1 cellular context compared by ENCODE assay signal in genomic region chr5:109468737-109469420, GRCh38.
TF ChIP-seq lines count a peak whose summit lies in the region.

No MANE protein-coding gene starts in this region.

TF ChIP-seq in HepG2, 621 proteins besides CTCF, POLR2A, EP300 and RAD21 (continued from another document and continues in another):
- TF ChIP-seq CREM (IDR thresholded peaks at IDR 0.05) (0 out of 2 replicates have a peak, but pooled peaks have one; percentile 24), CREM (CRISPR knock-in tag; IDR thresholded peaks at IDR 0.05) (no peak), MIER3 (CRISPR knock-in tag; IDR thresholded peaks at IDR 0.05; ENCODE audit: borderline replicate concordance) (peak; percentile 58; the same call in 1 of the 2 replicates), RFX3 (CRISPR knock-in tag; IDR thresholded peaks at IDR 0.05) (peak; percentile 93), NCOA2 (CRISPR knock-in tag; IDR thresholded peaks at IDR 0.05) (0 out of 2 replicates have a peak, but pooled peaks have one; percentile 20), PREB (CRISPR knock-in tag; IDR thresholded peaks at IDR 0.05) (no peak), NFYB (CRISPR knock-in tag; IDR thresholded peaks at IDR 0.05) (no peak), HDAC2 (CRISPR knock-in tag; IDR thresholded peaks at IDR 0.05) (0 out of 2 replicates have a peak, but pooled peaks have one; percentile 43), BRF2 (CRISPR knock-in tag; IDR thresholded peaks at IDR 0.05) (no peak), FOXA1 (IDR thresholded peaks at IDR 0.05) (no peak), FOXA1 (CRISPR knock-in tag; IDR thresholded peaks at IDR 0.05) (peak; percentile 84), RFX1 (IDR thresholded peaks at IDR 0.05) (peak; percentile 79), STAG1 (CRISPR knock-in tag; IDR thresholded peaks at IDR 0.05) (peak; percentile 81), XRCC5 (optimal IDR thresholded peaks at IDR 0.05; ENCODE audit: low read length) (peak; percentile 56), ZKSCAN1 (IDR thresholded peaks at IDR 0.05; ENCODE audit: low read length) (no peak), ZMYM4 (CRISPR knock-in tag; IDR thresholded peaks at IDR 0.05) (peak; percentile 68), ETV5 (CRISPR knock-in tag; IDR thresholded peaks at IDR 0.05; ENCODE audit: borderline replicate concordance) (0 out of 2 replicates have a peak, but pooled peaks have one; percentile 11), GTF2F1 (IDR thresholded peaks at IDR 0.05; ENCODE audit: low read length) (peak; percentile 95; the same call in 1 of the 2 replicates), IKZF5 (CRISPR knock-in tag; IDR thresholded peaks at IDR 0.05) (peak; percentile 81; the same call in 1 of the 2 replicates), LCORL (IDR thresholded peaks at IDR 0.05) (peak; percentile 98), LCORL (CRISPR knock-in tag; IDR thresholded peaks at IDR 0.05) (no peak), CHD4 (IDR thresholded peaks at IDR 0.05; ENCODE audit: borderline replicate concordance, low read length) (no peak), ARNT2 (CRISPR knock-in tag; IDR thresholded peaks at IDR 0.05; ENCODE audit: low read depth) (0 out of 2 replicates have a peak, but pooled peaks have one; percentile 39), HNRNPH1 (optimal IDR thresholded peaks at IDR 0.05; ENCODE audit: low read depth, low read length) (no peak), NR0B2 (CRISPR knock-in tag; IDR thresholded peaks at IDR 0.05) (no peak), PAF1 (CRISPR knock-in tag; IDR thresholded peaks at IDR 0.05) (no peak), SALL1 (CRISPR knock-in tag; IDR thresholded peaks at IDR 0.05) (peak; percentile 33; the same call in 1 of the 2 replicates), ZNF720 (CRISPR knock-in tag; IDR thresholded peaks at IDR 0.05) (no peak), IRF2 (CRISPR knock-in tag; IDR thresholded peaks at IDR 0.05) (peak; percentile 76; the same call in 1 of the 2 replicates), MXI1 (IDR thresholded peaks at IDR 0.05; ENCODE audit: borderline replicate concordance, low read depth, low read length) (peak; percentile 82; the same call in 2 of the 3 replicates), ZGPAT (CRISPR knock-in tag; IDR thresholded peaks at IDR 0.05) (peak; percentile 55), ZKSCAN8 (CRISPR knock-in tag; IDR thresholded peaks at IDR 0.05; ENCODE audit: borderline replicate concordance) (peak; percentile 69; the same call in 1 of the 2 replicates), SMC3 (IDR thresholded peaks at IDR 0.05; ENCODE audit: low read length) (peak; percentile 66), SMAD3 (CRISPR knock-in tag; IDR thresholded peaks at IDR 0.05) (0 out of 2 replicates have a peak, but pooled peaks have one; percentile 49), CBX5 (CRISPR knock-in tag; IDR thresholded peaks at IDR 0.05; ENCODE audit: borderline replicate concordance) (no peak), RBFOX2 (IDR thresholded peaks at IDR 0.05; ENCODE audit: low read depth, low read length) (no peak), TCF7 (IDR thresholded peaks at IDR 0.05; ENCODE audit: low read depth) (no peak), SOX13 (IDR thresholded peaks at IDR 0.05) (no peak), SOX13 (CRISPR knock-in tag; conservative IDR thresholded peaks at IDR 0.05 in 1 of 2, IDR thresholded peaks at IDR 0.05 in 1 of 2) (0 out of 4 replicates have a peak, but pooled peaks of 1 of the 2 experiments have one; percentile 11), GATAD2A (CRISPR knock-in tag; IDR thresholded peaks at IDR 0.05) (peak; percentile 47), ZNF792 (CRISPR knock-in tag; IDR thresholded peaks at IDR 0.05) (0 out of 2 replicates have a peak, but pooled peaks have one; percentile 23), NR2F6 (IDR thresholded peaks at IDR 0.05) (no peak), NR2F6 (CRISPR knock-in tag; IDR thresholded peaks at IDR 0.05) (0 out of 2 replicates have a peak, but pooled peaks have one; percentile 22), KDM2A (CRISPR knock-in tag; IDR thresholded peaks at IDR 0.05; ENCODE audit: borderline replicate concordance, low read depth) (peak; percentile 35; the same call in 1 of the 2 replicates), ZFX (CRISPR knock-in tag; IDR thresholded peaks at IDR 0.05; ENCODE audit: low read depth) (0 out of 2 replicates have a peak, but pooled peaks have one; percentile 20), BCL6 (CRISPR knock-in tag; IDR thresholded peaks at IDR 0.05) (0 out of 2 replicates have a peak, but pooled peaks have one; percentile 13)
- TF ChIP-seq, protein P1, sequence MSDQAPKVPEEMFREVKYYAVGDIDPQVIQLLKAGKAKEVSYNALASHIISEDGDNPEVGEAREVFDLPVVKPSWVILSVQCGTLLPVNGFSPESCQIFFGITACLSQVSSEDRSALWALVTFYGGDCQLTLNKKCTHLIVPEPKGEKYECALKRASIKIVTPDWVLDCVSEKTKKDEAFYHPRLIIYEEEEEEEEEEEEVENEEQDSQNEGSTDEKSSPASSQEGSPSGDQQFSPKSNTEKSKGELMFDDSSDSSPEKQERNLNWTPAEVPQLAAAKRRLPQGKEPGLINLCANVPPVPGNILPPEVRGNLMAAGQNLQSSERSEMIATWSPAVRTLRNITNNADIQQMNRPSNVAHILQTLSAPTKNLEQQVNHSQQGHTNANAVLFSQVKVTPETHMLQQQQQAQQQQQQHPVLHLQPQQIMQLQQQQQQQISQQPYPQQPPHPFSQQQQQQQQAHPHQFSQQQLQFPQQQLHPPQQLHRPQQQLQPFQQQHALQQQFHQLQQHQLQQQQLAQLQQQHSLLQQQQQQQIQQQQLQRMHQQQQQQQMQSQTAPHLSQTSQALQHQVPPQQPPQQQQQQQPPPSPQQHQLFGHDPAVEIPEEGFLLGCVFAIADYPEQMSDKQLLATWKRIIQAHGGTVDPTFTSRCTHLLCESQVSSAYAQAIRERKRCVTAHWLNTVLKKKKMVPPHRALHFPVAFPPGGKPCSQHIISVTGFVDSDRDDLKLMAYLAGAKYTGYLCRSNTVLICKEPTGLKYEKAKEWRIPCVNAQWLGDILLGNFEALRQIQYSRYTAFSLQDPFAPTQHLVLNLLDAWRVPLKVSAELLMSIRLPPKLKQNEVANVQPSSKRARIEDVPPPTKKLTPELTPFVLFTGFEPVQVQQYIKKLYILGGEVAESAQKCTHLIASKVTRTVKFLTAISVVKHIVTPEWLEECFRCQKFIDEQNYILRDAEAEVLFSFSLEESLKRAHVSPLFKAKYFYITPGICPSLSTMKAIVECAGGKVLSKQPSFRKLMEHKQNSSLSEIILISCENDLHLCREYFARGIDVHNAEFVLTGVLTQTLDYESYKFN (CRISPR knock-in tag; conservative IDR thresholded peaks at IDR 0.05), result peak; percentile 30; the same call in 1 of the 2 replicates
- TF ChIP-seq, protein P2, sequence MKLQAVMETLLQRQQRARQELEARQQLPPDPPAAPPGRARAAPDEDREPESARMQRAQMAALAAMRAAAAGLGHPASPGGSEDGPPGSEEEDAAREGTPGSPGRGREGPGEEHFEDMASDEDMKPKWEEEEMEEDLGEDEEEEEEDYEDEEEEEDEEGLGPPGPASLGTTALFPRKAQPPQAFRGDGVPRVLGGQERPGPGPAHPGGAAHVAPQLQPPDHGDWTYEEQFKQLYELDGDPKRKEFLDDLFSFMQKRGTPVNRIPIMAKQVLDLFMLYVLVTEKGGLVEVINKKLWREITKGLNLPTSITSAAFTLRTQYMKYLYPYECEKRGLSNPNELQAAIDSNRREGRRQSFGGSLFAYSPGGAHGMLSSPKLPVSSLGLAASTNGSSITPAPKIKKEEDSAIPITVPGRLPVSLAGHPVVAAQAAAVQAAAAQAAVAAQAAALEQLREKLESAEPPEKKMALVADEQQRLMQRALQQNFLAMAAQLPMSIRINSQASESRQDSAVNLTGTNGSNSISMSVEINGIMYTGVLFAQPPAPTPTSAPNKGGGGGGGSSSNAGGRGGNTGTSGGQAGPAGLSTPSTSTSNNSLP (IDR thresholded peaks at IDR 0.05; ENCODE audit: low read depth, low read length), result 0 out of 2 replicates have a peak, but pooled peaks have one; percentile 35
- TF ChIP-seq, protein P3, sequence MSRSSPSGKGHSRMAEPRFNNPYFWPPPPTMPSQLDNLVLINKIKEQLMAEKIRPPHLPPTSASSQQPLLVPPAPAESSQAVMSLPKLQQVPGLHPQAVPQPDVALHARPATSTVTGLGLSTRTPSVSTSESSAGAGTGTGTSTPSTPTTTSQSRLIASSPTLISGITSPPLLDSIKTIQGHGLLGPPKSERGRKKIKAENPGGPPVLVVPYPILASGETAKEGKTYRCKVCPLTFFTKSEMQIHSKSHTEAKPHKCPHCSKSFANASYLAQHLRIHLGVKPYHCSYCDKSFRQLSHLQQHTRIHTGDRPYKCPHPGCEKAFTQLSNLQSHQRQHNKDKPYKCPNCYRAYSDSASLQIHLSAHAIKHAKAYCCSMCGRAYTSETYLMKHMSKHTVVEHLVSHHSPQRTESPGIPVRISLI (CRISPR knock-in tag; IDR thresholded peaks at IDR 0.05; ENCODE audit: borderline replicate concordance), result peak; percentile 92
- TF ChIP-seq, protein P4, sequence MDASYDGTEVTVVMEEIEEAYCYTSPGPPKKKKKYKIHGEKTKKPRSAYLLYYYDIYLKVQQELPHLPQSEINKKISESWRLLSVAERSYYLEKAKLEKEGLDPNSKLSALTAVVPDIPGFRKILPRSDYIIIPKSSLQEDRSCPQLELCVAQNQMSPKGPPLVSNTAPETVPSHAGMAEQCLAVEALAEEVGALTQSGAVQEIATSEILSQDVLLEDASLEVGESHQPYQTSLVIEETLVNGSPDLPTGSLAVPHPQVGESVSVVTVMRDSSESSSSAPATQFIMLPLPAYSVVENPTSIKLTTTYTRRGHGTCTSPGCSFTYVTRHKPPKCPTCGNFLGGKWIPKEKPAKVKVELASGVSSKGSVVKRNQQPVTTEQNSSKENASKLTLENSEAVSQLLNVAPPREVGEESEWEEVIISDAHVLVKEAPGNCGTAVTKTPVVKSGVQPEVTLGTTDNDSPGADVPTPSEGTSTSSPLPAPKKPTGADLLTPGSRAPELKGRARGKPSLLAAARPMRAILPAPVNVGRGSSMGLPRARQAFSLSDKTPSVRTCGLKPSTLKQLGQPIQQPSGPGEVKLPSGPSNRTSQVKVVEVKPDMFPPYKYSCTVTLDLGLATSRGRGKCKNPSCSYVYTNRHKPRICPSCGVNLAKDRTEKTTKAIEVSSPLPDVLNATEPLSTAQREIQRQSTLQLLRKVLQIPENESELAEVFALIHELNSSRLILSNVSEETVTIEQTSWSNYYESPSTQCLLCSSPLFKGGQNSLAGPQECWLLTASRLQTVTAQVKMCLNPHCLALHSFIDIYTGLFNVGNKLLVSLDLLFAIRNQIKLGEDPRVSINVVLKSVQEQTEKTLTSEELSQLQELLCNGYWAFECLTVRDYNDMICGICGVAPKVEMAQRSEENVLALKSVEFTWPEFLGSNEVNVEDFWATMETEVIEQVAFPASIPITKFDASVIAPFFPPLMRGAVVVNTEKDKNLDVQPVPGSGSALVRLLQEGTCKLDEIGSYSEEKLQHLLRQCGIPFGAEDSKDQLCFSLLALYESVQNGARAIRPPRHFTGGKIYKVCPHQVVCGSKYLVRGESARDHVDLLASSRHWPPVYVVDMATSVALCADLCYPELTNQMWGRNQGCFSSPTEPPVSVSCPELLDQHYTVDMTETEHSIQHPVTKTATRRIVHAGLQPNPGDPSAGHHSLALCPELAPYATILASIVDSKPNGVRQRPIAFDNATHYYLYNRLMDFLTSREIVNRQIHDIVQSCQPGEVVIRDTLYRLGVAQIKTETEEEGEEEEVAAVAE (CRISPR knock-in tag; IDR thresholded peaks at IDR 0.05; ENCODE audit: borderline replicate concordance), result 0 out of 2 replicates have a peak, but pooled peaks have one; percentile 22
